25 cellular contexts compared by ENCODE assay signal in genomic region chr6:19142236-19142635, GRCh38.
DNase-seq lines count a peak whose midpoint lies in the region; ATAC-seq, FAIRE-seq and TF ChIP-seq lines count a peak whose summit lies in the region.
"Had no signal": no experiment of that assay in that cellular context is flagged by ENCODE, and none has a peak within 500 bp of the region (broad histone marks: within the 10 kb centered on the region; RNA-seq: fewer than 3 reads in every experiment).

No MANE protein-coding gene starts in this region.

- no peak overlapping the region for H3K4me3 ChIP-seq in pancreas
- H3K4me3 ChIP-seq: PC-9, SJSA1 had no signal

- intact Hi-C loops in pancreas (cut with DNase I) = no loop called here
- intact Hi-C loops in activated CD4-positive, alpha-beta T cell treated with anti-CD3 and anti-CD28 coated beads, Interleukin-2, amount 10 ng/mL, durations not matched to agents 24 days and 14 days (cut with micrococcal nuclease) = no loop called here

- H3K4me1 ChIP-seq in pancreas = peaks cover 0 to 8% (median 0%) of the 10 kb centered on the region in 3 donors
- H3K4me1 ChIP-seq: Caco-2, SJSA1 had no signal

- no peak overlapping the region for H3K27ac Mint-ChIP-seq in activated CD4-positive, alpha-beta T cell treated with anti-CD3 and anti-CD28 coated beads, Interleukin-2, amount 10 ng/mL, durations not matched to agents 24 days and 14 days
- H3K27ac Mint-ChIP-seq: B cell; CD8-positive, alpha-beta T cell had no signal

- 14 to 22% methylated on average over 5 of the region's 5 CpGs for WGBS in pancreas, 2 donors

- H3K27ac ChIP-seq in pancreas = peak overlapping the region in 3 of 4 donors; percentile 6 to 44 (median 33)
- H3K27ac ChIP-seq: C4-2B, PC-9, SJSA1 had no signal

- no peak for FAIRE-seq in pancreas (lab: Jason Lieb, UNC)
- FAIRE-seq: GM12891 had no signal

- peaks cover 3% of the 10 kb centered on the region for H3K9me3 Mint-ChIP-seq in activated CD4-positive, alpha-beta T cell treated with anti-CD3 and anti-CD28 coated beads, Interleukin-2, amount 10 ng/mL, durations not matched to agents 24 days and 14 days

- H3K4me1 Mint-ChIP-seq in activated CD4-positive, alpha-beta T cell treated with anti-CD3 and anti-CD28 coated beads, Interleukin-2, amount 10 ng/mL, durations not matched to agents 24 days and 14 days = no peaks in the 10 kb centered on the region
- H3K4me1 Mint-ChIP-seq: B cell had no signal

- DNase-seq in NCI-H446 treated with DMSO at 0.1 percent for 48 hours (lab: John Stamatoyannopoulos, UW) = peak; percentile 57
- peak; percentile 56 for DNase-seq in cerebellum (ENCODE audit: low spot score)
- peak in 2 of 6 donors; percentile 40 to 42 for DNase-seq in pancreas
- DNase-seq in activated CD4-positive, alpha-beta T cell treated with anti-CD3 and anti-CD28 coated beads, Interleukin-2, amount 10 ng/mL, durations not matched to agents 24 days and 14 days = no peak
- DNase-seq in central memory CD4-positive, alpha-beta T cell = no peak
- DNase-seq in stimulated activated CD4-positive, alpha-beta T cell treated with anti-CD3 and anti-CD28 coated beads, Interleukin-2, amount 100 ng/mL, for 24 hours = no peak
- DNase-seq: Caco-2; CD8-positive, alpha-beta T cell; DMS 273 treated with DMSO at 0.1 percent for 48 hours; DMS79; EL; GF-D8; NCI-H1092; NCI-H1417 treated with DMSO at 0.1 percent for 48 hours; NCI-H2029; NCI-H510A treated with DMSO at 0.1 percent for 48 hours; NCI-H748 treated with DMSO at 0.1 percent for 48 hours; NK-92 treated with Interleukin-12 subunit alpha and Interleukin-12 subunit beta, amount 100 ng/mL, for 24 hours; PC-9 had no signal

- H3K27me3 Mint-ChIP-seq in activated CD4-positive, alpha-beta T cell treated with anti-CD3 and anti-CD28 coated beads, Interleukin-2, amount 10 ng/mL, durations not matched to agents 24 days and 14 days = no peaks in the 10 kb centered on the region
- H3K27me3 Mint-ChIP-seq: B cell had no signal

- H3K36me3 ChIP-seq in pancreas = no peaks in the 10 kb centered on the region
- H3K36me3 ChIP-seq: SJSA1 had no signal

- no peaks in the 10 kb centered on the region for H3K36me3 Mint-ChIP-seq in activated CD4-positive, alpha-beta T cell treated with anti-CD3 and anti-CD28 coated beads, Interleukin-2, amount 10 ng/mL, durations not matched to agents 24 days and 14 days (ENCODE audit: low read depth)
- H3K36me3 Mint-ChIP-seq: CD8-positive, alpha-beta T cell had no signal

- no peaks in the 10 kb centered on the region for H3K9me3 ChIP-seq in pancreas
- H3K9me3 ChIP-seq: Caco-2, SJSA1 had no signal

- no peaks in the 10 kb centered on the region for H3K27me3 ChIP-seq in pancreas
- H3K27me3 ChIP-seq: SJSA1 had no signal

- TF ChIP-seq CTCF in pancreas (IDR thresholded peaks at IDR 0.05) = no peak

- H3K4me3 Mint-ChIP-seq in activated CD4-positive, alpha-beta T cell treated with anti-CD3 and anti-CD28 coated beads, Interleukin-2, amount 10 ng/mL, durations not matched to agents 24 days and 14 days = no peak overlapping the region
- H3K4me3 Mint-ChIP-seq: B cell; CD8-positive, alpha-beta T cell had no signal

- peak; percentile 57 to 92 (median 88) for ATAC-seq in pancreas
- no peak for ATAC-seq in GM18519 (IDR thresholded peaks at IDR 0.05; ENCODE audit: low FRiP score, unreplicated experiment)
- ATAC-seq: CD8-positive, alpha-beta T cell; HCT116 had no signal

Comparison
In these comparisons a context has a peak if more than half of its experiments do, and no peak if none do; other contexts are left out.
1. DNase-seq: peak in NCI-H446 treated with DMSO at 0.1 percent for 48 hours (single experiment) and cerebellum (single experiment); none in activated CD4-positive, alpha-beta T cell treated with anti-CD3 and anti-CD28 coated beads, Interleukin-2, amount 10 ng/mL, durations not matched to agents 24 days and 14 days (single experiment), central memory CD4-positive, alpha-beta T cell (single experiment) and stimulated activated CD4-positive, alpha-beta T cell treated with anti-CD3 and anti-CD28 coated beads, Interleukin-2, amount 100 ng/mL, for 24 hours (0 of 2).